Comparison of ENCODE assay signal across 9 cellular contexts in the genomic region with DNA sequence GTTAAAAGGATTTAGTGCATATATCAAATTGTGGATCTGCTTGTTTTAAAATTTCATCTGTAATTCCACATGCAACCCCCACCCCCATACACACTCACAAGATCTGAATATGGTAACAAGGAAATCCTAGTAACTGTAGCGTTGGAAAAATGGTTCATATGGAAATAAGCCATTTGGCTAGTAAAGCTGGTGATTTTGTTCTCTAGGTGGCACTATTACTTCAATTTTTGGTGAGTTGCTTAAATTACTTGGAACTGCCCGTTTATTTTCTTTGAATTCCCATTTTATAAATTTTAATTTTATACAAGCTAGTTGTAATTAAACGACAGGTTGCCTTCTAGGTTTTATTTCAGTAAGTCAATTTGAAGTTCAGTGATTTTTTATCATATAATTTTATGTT. TPM values are rescaled to one million over a fixed set of nuclear protein-coding genes. Genes with fewer than 3 reads are reported as not detected.
DNase-seq lines count a peak whose midpoint lies in the region; ATAC-seq, FAIRE-seq and TF ChIP-seq lines count a peak whose summit lies in the region.
"Had no signal": no experiment of that assay in that cellular context is flagged by ENCODE, and none has a peak within 500 bp of the region (broad histone marks: within the 10 kb centered on the region; RNA-seq: fewer than 3 reads in every experiment).

No MANE protein-coding gene starts in this region.

- no peak for TF ChIP-seq POLR2A in adrenal gland (IDR thresholded peaks at IDR 0.05)

- TF ChIP-seq CTCF in adrenal gland (IDR thresholded peaks at IDR 0.05): peak in 4 of 6 experiments; percentile 6 to 35 (median 18)

- WGBS in adrenal gland, 4 donors: 9 to 27% (median 16%) methylated on average over 3 of the region's 3 CpGs

- H3K9me3 ChIP-seq in adrenal gland (replicated peaks in 1 of 3): no peaks in the 10 kb centered on the region

- peak; percentile 93 for FAIRE-seq in G401.6 (lab: Jason Lieb, UNC)

- H3K27ac ChIP-seq in adrenal gland: no peak overlapping the region

- no peak overlapping the region for H3K4me3 ChIP-seq in adrenal gland

- H3K36me3 ChIP-seq in adrenal gland (replicated peaks in 1 of 2): no peaks in the 10 kb centered on the region

- intact Hi-C loops in adrenal gland (cut with DNase I): loop anchor here in 1 of 2 donors (5.0 kb wide), 3 partner anchors 832 to 1462 kb away; no protein-coding TSS in a partner anchor

- DNase-seq in Kasumi-1 (lab: John Stamatoyannopoulos, UW): peak; percentile 58 to 77
- DNase-seq in adrenal gland: no peak
- peak; percentile 5 for DNase-seq in midbrain (lab: John Stamatoyannopoulos, UW)
- DNase-seq in iPS-NIHi11 (ENCODE audit: low spot score): no peak
- no peak for DNase-seq in activated CD8-positive, alpha-beta memory T cell treated with anti-CD3 and anti-CD28 coated beads for 24 hours
- DNase-seq: activated CD8-positive, alpha-beta memory T cell treated with anti-CD3 and anti-CD28 coated beads, Interleukin-2, amount 50 U/mL, for 48 hours had no signal

- no peak for ATAC-seq in HG02571 (IDR thresholded peaks at IDR 0.05; ENCODE audit: unreplicated experiment)
- ATAC-seq in GM18858 (IDR thresholded peaks at IDR 0.05; ENCODE audit: unreplicated experiment): no peak

- H3K27me3 ChIP-seq in adrenal gland: peaks cover 20% of the 10 kb centered on the region

- H3K4me1 ChIP-seq in adrenal gland (replicated peaks in 1 of 2): peaks cover 8 to 13% of the 10 kb centered on the region in 2 donors

RNA-seq across cellular contexts. Expression of gene BDNF, which starts 5.3 kb away (rescaled TPM):
- under 1 TPM in 6 of 8 donors, not detected in 2; under 0.01 to 0.42 (median 0.20) TPM for total RNA-seq in adrenal gland
- polyA plus RNA-seq in adrenal gland: under 1 TPM; 0.08 to 0.31 (median 0.24) TPM

Comparison
In these comparisons a context has a peak if more than half of its experiments do, and no peak if none do; other contexts are left out.
1. DNase-seq: peak in Kasumi-1 (2 of 2) and midbrain (single experiment); none in adrenal gland (0 of 7), iPS-NIHi11 (single experiment) and activated CD8-positive, alpha-beta memory T cell treated with anti-CD3 and anti-CD28 coated beads for 24 hours (single experiment).